13 cellular contexts compared by ENCODE assay signal in genomic region chr4:177393236-177393635, GRCh38. TPM values are rescaled to one million over a fixed set of nuclear protein-coding genes. Genes with fewer than 3 reads are reported as not detected.
A peak's percentile ranks its signal among the peaks of the same experiment; 100 is the strongest.
DNase-seq lines count a peak whose midpoint lies in the region; ATAC-seq and TF ChIP-seq lines count a peak whose summit lies in the region.
"Had no signal": no experiment of that assay in that cellular context is flagged by ENCODE, and none has a peak within 500 bp of the region (broad histone marks: within the 10 kb centered on the region; RNA-seq: fewer than 3 reads in every experiment).

No MANE protein-coding gene starts in this region.

- peak overlapping the region; percentile 73 for H2AFZ ChIP-seq in DND-41 (ENCODE audit: low read depth, low read length)

- ATAC-seq in DND-41 (ENCODE audit: insufficient read depth, low read depth) (peak; percentile 100), GM19438 (IDR thresholded peaks at IDR 0.05; ENCODE audit: low read depth, unreplicated experiment) (peak; percentile 84), HG03108 (IDR thresholded peaks at IDR 0.05; ENCODE audit: unreplicated experiment) (no peak)
- peak; percentile 98 for ATAC-seq in activated naive CD8-positive, alpha-beta T cell treated with anti-CD3 and anti-CD28 coated beads, Interleukin-2, amount 10 ng/mL, durations not matched to agents 7 days and 5 days (ENCODE audit: low read depth)
- ATAC-seq: left cardiac atrium had no signal

- H3K36me3 Mint-ChIP-seq in activated naive CD8-positive, alpha-beta T cell treated with anti-CD3 and anti-CD28 coated beads, Interleukin-2, amount 10 ng/mL, durations not matched to agents 7 days and 5 days, result peaks cover 5% of the 10 kb centered on the region
- H3K36me3 Mint-ChIP-seq: CD14-positive monocyte; stimulated activated naive B cell treated with anti-CD40 and anti-IgM and Interleukin-4, amounts not matched to agents 10 μg/mL and 1 μg/mL and 100 μg/mL, for 72 hours had no signal

- DNase-seq in DND-41 (peak; percentile 85), dorsolateral prefrontal cortex (no peak), GM13977 (ENCODE audit: low spot score) (no peak), AG20443 (ENCODE audit: low spot score) (no peak)
- peak; percentile 51 for DNase-seq in activated naive CD8-positive, alpha-beta T cell treated with anti-CD3 and anti-CD28 coated beads, Interleukin-2, amount 10 ng/mL, durations not matched to agents 7 days and 5 days
- DNase-seq: left cardiac atrium; NCI-H1105; NCI-H774; stimulated activated naive B cell treated with anti-CD40 and anti-IgM and Interleukin-4, amounts not matched to agents 10 μg/mL and 1 μg/mL and 100 μg/mL, for 72 hours had no signal

- no peaks in the 10 kb centered on the region for H4K20me1 ChIP-seq in DND-41 (ENCODE audit: insufficient read depth, low read length)

- peak overlapping the region; percentile 70 for H3K4me3 Mint-ChIP-seq in activated naive CD8-positive, alpha-beta T cell treated with anti-CD3 and anti-CD28 coated beads, Interleukin-2, amount 10 ng/mL, durations not matched to agents 7 days and 5 days
- H3K4me3 Mint-ChIP-seq: CD14-positive monocyte; stimulated activated naive B cell treated with anti-CD40 and anti-IgM and Interleukin-4, amounts not matched to agents 10 μg/mL and 1 μg/mL and 100 μg/mL, for 72 hours had no signal

- no peaks in the 10 kb centered on the region for H3K27me3 Mint-ChIP-seq in activated naive CD8-positive, alpha-beta T cell treated with anti-CD3 and anti-CD28 coated beads, Interleukin-2, amount 10 ng/mL, durations not matched to agents 7 days and 5 days

- intact Hi-C loops in dorsolateral prefrontal cortex (cut with DNase I), result no loop called here

- no peaks in the 10 kb centered on the region for H3K79me2 ChIP-seq in DND-41 (ENCODE audit: insufficient read depth, low read length)

- TF ChIP-seq CTCF in DND-41 (IDR thresholded peaks at IDR 0.05; ENCODE audit: borderline replicate concordance, extremely low read depth, low read length, poor library complexity, severe bottlenecking) (peak; percentile 53), dorsolateral prefrontal cortex (IDR thresholded peaks at IDR 0.05 in 54 of 56, conservative IDR thresholded peaks at IDR 0.05 in 2 of 56; ENCODE audit: low read depth in 1 of 56, partially characterized antibody in 56 of 56) (no peak), GM13977 (IDR thresholded peaks at IDR 0.05; ENCODE audit: extremely low read depth, insufficient read depth, missing control alignments) (no peak)

- H3K36me3 ChIP-seq in DND-41 (ENCODE audit: insufficient read depth, low read length) (no peaks in the 10 kb centered on the region), KOPT-K1 (ENCODE audit: insufficient read depth, low read length) (no peaks in the 10 kb centered on the region)

- H3K27ac ChIP-seq in DND-41 (ENCODE audit: low read length) (peak overlapping the region; percentile 75), KOPT-K1 (ENCODE audit: low read depth, low read length, poor library complexity, severe bottlenecking) (peak overlapping the region; percentile 63), dorsolateral prefrontal cortex (no peak overlapping the region)

- H3K9me3 ChIP-seq in DND-41 (ENCODE audit: insufficient read depth, low read length, severe bottlenecking) (no peaks in the 10 kb centered on the region), KOPT-K1 (ENCODE audit: insufficient read depth, low read length, poor library complexity, severe bottlenecking) (no peaks in the 10 kb centered on the region)

- in situ Hi-C loops in GM13977 (cut with MboI; ENCODE audit: low pct_unique_long_range_greater_than_20kb, low sequenced_read_pairs, unreplicated experiment), result no loop called here

- H3K4me3 ChIP-seq in DND-41 (ENCODE audit: low read depth in 1 of 2, low read length in 2 of 2) (peak overlapping the region in 1 of 2 experiments; percentile 19; a peak in 1 of 4 replicates), dorsolateral prefrontal cortex (no peak overlapping the region)

- POLR2A ChIA-PET in activated naive CD8-positive, alpha-beta T cell treated with anti-CD3 and anti-CD28 coated beads, Interleukin-2, amount 10 ng/mL, durations not matched to agents 7 days and 5 days (lab: Charles Lee), result interaction anchor here (1.0 to 4.1 kb wide), 5 partner anchors 9 to 82 kb away, joined by 3 to 41 read pairs (median 3); partner anchors contain the start of gene AGA

- H3K4me1 ChIP-seq in DND-41 (ENCODE audit: insufficient read depth, low read length), result peaks cover 16% of the 10 kb centered on the region

- H3K4me1 Mint-ChIP-seq in activated naive CD8-positive, alpha-beta T cell treated with anti-CD3 and anti-CD28 coated beads, Interleukin-2, amount 10 ng/mL, durations not matched to agents 7 days and 5 days, result peaks cover 36% of the 10 kb centered on the region
- H3K4me1 Mint-ChIP-seq: stimulated activated naive B cell treated with anti-CD40 and anti-IgM and Interleukin-4, amounts not matched to agents 10 μg/mL and 1 μg/mL and 100 μg/mL, for 72 hours had no signal

- peak overlapping the region; percentile 53 for H3K4me2 ChIP-seq in DND-41 (ENCODE audit: insufficient read depth, low read length)

- peak overlapping the region; percentile 86 for H3K27ac Mint-ChIP-seq in activated naive CD8-positive, alpha-beta T cell treated with anti-CD3 and anti-CD28 coated beads, Interleukin-2, amount 10 ng/mL, durations not matched to agents 7 days and 5 days
- H3K27ac Mint-ChIP-seq: CD14-positive monocyte; stimulated activated naive B cell treated with anti-CD40 and anti-IgM and Interleukin-4, amounts not matched to agents 10 μg/mL and 1 μg/mL and 100 μg/mL, for 72 hours had no signal

- peaks cover 6% of the 10 kb centered on the region for H3K9me3 Mint-ChIP-seq in activated naive CD8-positive, alpha-beta T cell treated with anti-CD3 and anti-CD28 coated beads, Interleukin-2, amount 10 ng/mL, durations not matched to agents 7 days and 5 days

- H3K9ac ChIP-seq in DND-41 (ENCODE audit: low read depth, low read length), result peak overlapping the region; percentile 37

- H3K27me3 ChIP-seq in DND-41 (ENCODE audit: insufficient read depth, low read length, poor library complexity) (no peaks in the 10 kb centered on the region), dorsolateral prefrontal cortex (peaks cover 0 to 4% (median 0%) of the 10 kb centered on the region in 45 donors)

RNA-seq across cellular contexts. Expression of gene AGA, which starts 49.0 kb away (rescaled TPM):
- 10 to 100 TPM; 18.6 to 21.5 TPM for total RNA-seq in activated naive CD8-positive, alpha-beta T cell treated with anti-CD3 and anti-CD28 coated beads, Interleukin-2, amount 10 ng/mL, durations not matched to agents 7 days and 5 days
- 10 to 100 TPM in 83 of 120 experiments, 1 to 10 TPM in 37; 4.0 to 28.5 (median 12.0) TPM for total RNA-seq in dorsolateral prefrontal cortex

Comparison
In these comparisons a context has a peak if more than half of its experiments do, and no peak if none do; other contexts are left out.
1. DNase-seq: peak in DND-41 (single experiment) and activated naive CD8-positive, alpha-beta T cell treated with anti-CD3 and anti-CD28 coated beads, Interleukin-2, amount 10 ng/mL, durations not matched to agents 7 days and 5 days (single experiment); none in dorsolateral prefrontal cortex (0 of 10), GM13977 (single experiment) and AG20443 (single experiment).
2. H3K27ac ChIP-seq: peak in DND-41 (single experiment) and KOPT-K1 (single experiment); none in dorsolateral prefrontal cortex (0 of 59).